Comparison of ENCODE assay signal across 8 cellular contexts in genomic region chr7:100604078-100604975, GRCh38. TPM values are rescaled to one million over a fixed set of nuclear protein-coding genes. Genes with fewer than 3 reads are reported as not detected.
DNase-seq lines count a peak whose midpoint lies in the region; FAIRE-seq and TF ChIP-seq lines count a peak whose summit lies in the region.

No MANE protein-coding gene starts in this region.

- FAIRE-seq in HTR-8/SVneo (lab: Jason Lieb, UNC): no peak

- peaks cover 9% of the 10 kb centered on the region for H3K36me3 Mint-ChIP-seq in osteocyte (ENCODE audit: unreplicated experiment)

- peak overlapping the region; percentile 91 for H3K27ac Mint-ChIP-seq in osteocyte (ENCODE audit: unreplicated experiment)

- TF ChIP-seq CTCF in GM13977 (IDR thresholded peaks at IDR 0.05; ENCODE audit: extremely low read depth, insufficient read depth, missing control alignments): peak; percentile 47
- peak; percentile 57 for TF ChIP-seq CTCF in osteocyte (IDR thresholded peaks at IDR 0.05)

- no peaks in the 10 kb centered on the region for H3K27me3 Mint-ChIP-seq in osteocyte (ENCODE audit: unreplicated experiment)

- peak; percentile 58 for TF ChIP-seq POLR2A in Raji (IDR thresholded peaks at IDR 0.05; ENCODE audit: insufficient read depth, low read depth, low read length)

- H3K4me3 Mint-ChIP-seq in osteocyte (ENCODE audit: unreplicated experiment): peak overlapping the region; percentile 83

- no peaks in the 10 kb centered on the region for H3K9me3 Mint-ChIP-seq in osteocyte (ENCODE audit: unreplicated experiment)

- peaks cover 37% of the 10 kb centered on the region for H3K4me1 Mint-ChIP-seq in osteocyte (ENCODE audit: unreplicated experiment)

- peak; percentile 89 for DNase-seq in 8988T
- DNase-seq in GM13977 (ENCODE audit: low spot score): peak; percentile 94
- DNase-seq in HTR-8/SVneo (ENCODE audit: insufficient read length, low spot score): peak; percentile 68
- peak; percentile 71 for DNase-seq in activated gamma-delta T cell treated with anti-CD3 and anti-CD28 coated beads, Interleukin-2, amount 50 U/mL, for 16 hours (ENCODE audit: low read depth)
- DNase-seq in germinal center (ENCODE audit: low spot score): peak; percentile 93
- DNase-seq in osteocyte (ENCODE audit: extremely low spot score, unreplicated experiment): peak; percentile 90
- DNase-seq in ureter (ENCODE audit: low spot score): peak; percentile 77

- in situ Hi-C loops in GM13977 (cut with MboI; ENCODE audit: low pct_unique_long_range_greater_than_20kb, low sequenced_read_pairs, unreplicated experiment): no loop called here

RNA-seq across cellular contexts. Expression of gene PCOLCE, which starts 2.2 kb away (rescaled TPM):
- total RNA-seq in osteocyte: 608 and 626 TPM in 2 replicates
- 76.4 TPM for total RNA-seq in ureter

RNA-seq across cellular contexts. Expression of gene MOSPD3, which starts 8.0 kb away (rescaled TPM):
- total RNA-seq in osteocyte (24.5 and 26.3 TPM in 2 replicates), ureter (18.0 TPM)

RNA-seq across cellular contexts. Expression of gene FBXO24, which starts 18.2 kb away (rescaled TPM):
- total RNA-seq in osteocyte (0.46 and 0.94 TPM in 2 replicates), ureter (0.29 TPM)

RNA-seq across cellular contexts. Expression of gene LRCH4, which starts 18.4 kb away (rescaled TPM):
- total RNA-seq in osteocyte (76.2 and 90.9 TPM in 2 replicates), ureter (52.4 TPM)

RNA-seq across cellular contexts. Expression of gene SAP25, which starts 30.6 kb away (rescaled TPM):
- 1.5 TPM in 1 of 2 replicates, not detected in the other for total RNA-seq in osteocyte
- 2.8 TPM for total RNA-seq in ureter

Comparison
In these comparisons a context has a peak if more than half of its experiments do, and no peak if none do; other contexts are left out.
1. Peak in every context shown above with its lines: DNase-seq.